ENCODE assay signal across 1 cellular context in the genomic region with DNA sequence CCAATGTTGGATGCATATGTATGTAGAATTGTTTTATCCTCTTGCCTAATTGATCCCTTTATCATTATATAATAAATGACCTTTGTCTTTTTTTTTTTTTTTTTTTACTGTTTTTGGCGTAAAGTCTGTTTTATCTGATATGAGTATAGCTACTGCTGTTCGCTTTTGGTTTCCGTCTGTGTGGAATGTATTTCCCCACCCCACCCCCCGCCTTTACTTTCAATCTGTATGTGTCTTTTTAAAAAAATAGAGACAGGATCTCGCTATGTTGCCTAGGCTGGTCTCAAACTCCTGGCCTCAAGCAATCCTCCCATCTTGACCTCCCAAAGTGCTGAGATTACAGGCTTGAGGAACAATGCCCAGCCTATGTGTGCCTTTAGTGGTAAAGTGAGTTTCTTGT.
TF ChIP-seq lines count a peak whose summit lies in the region.

No MANE protein-coding gene starts in this region.

TF ChIP-seq in GM12878, 131 proteins besides CTCF, POLR2A, EP300 and RAD21:
- TF ChIP-seq, protein P1, sequence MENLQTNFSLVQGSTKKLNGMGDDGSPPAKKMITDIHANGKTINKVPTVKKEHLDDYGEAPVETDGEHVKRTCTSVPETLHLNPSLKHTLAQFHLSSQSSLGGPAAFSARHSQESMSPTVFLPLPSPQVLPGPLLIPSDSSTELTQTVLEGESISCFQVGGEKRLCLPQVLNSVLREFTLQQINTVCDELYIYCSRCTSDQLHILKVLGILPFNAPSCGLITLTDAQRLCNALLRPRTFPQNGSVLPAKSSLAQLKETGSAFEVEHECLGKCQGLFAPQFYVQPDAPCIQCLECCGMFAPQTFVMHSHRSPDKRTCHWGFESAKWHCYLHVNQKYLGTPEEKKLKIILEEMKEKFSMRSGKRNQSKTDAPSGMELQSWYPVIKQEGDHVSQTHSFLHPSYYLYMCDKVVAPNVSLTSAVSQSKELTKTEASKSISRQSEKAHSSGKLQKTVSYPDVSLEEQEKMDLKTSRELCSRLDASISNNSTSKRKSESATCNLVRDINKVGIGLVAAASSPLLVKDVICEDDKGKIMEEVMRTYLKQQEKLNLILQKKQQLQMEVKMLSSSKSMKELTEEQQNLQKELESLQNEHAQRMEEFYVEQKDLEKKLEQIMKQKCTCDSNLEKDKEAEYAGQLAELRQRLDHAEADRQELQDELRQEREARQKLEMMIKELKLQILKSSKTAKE (IDR thresholded peaks at IDR 0.05; ENCODE audit: low read depth, poor library complexity, severe bottlenecking), result peak; percentile 11
- TF ChIP-seq ETV6 (conservative IDR thresholded peaks at IDR 0.05 in 1 of 2, IDR thresholded peaks at IDR 0.05 in 1 of 2; ENCODE audit: borderline replicate concordance in 1 of 2, low read depth in 1 of 2) (peak in 1 of 2 experiments; percentile 37; a peak in 1 of 4 replicates), CBX5 (IDR thresholded peaks at IDR 0.05; ENCODE audit: low read depth) (0 out of 2 replicates have a peak, but pooled peaks have one; percentile 34), NFIC (IDR thresholded peaks at IDR 0.05; ENCODE audit: low read depth, low read length) (peak; percentile 69; the same call in 1 of the 2 replicates), JUNB (IDR thresholded peaks at IDR 0.05) (peak; percentile 72), SREBF1 (IDR thresholded peaks at IDR 0.05; ENCODE audit: low read length) (no peak), RUNX3 (IDR thresholded peaks at IDR 0.05; ENCODE audit: low read length) (peak; percentile 21; the same call in 1 of the 2 replicates), CREM (IDR thresholded peaks at IDR 0.05; ENCODE audit: low read depth) (peak; percentile 35; the same call in 1 of the 2 replicates), SMC3 (IDR thresholded peaks at IDR 0.05; ENCODE audit: borderline replicate concordance, low read length) (no peak), ZNF384 (IDR thresholded peaks at IDR 0.05; ENCODE audit: borderline replicate concordance, low read depth, low read length) (peak; percentile 63; the same call in 1 of the 2 replicates)
- TF ChIP-seq, protein P2, sequence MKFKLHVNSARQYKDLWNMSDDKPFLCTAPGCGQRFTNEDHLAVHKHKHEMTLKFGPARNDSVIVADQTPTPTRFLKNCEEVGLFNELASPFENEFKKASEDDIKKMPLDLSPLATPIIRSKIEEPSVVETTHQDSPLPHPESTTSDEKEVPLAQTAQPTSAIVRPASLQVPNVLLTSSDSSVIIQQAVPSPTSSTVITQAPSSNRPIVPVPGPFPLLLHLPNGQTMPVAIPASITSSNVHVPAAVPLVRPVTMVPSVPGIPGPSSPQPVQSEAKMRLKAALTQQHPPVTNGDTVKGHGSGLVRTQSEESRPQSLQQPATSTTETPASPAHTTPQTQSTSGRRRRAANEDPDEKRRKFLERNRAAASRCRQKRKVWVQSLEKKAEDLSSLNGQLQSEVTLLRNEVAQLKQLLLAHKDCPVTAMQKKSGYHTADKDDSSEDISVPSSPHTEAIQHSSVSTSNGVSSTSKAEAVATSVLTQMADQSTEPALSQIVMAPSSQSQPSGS (IDR thresholded peaks at IDR 0.05; ENCODE audit: low read length), result 0 out of 2 replicates have a peak, but pooled peaks have one; percentile 54
